In the genomic region with DNA sequence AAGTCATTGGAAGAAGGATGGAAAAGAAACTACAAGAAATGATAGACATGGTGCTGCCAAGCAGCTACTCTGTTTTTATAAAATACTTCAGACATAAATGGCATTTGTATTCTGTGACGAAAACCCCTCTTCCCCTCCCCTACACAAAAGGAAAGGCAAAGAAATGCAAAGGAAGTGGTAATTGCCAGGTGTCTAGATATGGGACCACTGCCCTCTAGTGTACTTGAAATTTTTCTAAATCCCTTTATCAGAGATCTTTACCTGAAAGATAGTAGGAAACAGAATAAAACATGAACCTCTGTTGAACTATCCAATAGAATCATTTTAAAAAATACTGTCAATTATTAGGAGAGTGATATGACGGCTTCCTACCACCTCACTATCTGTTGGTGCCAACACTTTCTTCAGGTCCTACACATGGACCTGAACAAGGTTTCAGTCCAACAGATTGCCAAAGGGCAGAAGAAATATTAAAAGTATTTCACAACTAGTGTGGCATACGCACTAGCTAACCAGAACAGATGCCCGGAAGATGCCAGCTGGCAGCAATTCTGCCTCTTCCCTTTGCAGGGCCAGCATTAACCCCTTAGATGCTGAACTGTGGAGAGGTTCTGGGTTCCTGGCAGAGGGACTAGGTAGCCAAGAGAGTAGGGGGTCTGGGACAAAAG, we compare ENCODE assay signal across 9 cellular contexts.
DNase-seq lines count a peak whose midpoint lies in the region; ATAC-seq and TF ChIP-seq lines count a peak whose summit lies in the region.
"Had no signal": no experiment of that assay in that cellular context is flagged by ENCODE, and none has a peak within 500 bp of the region (broad histone marks: within the 10 kb centered on the region; RNA-seq: fewer than 3 reads in every experiment).

No MANE protein-coding gene starts in this region.

- H3K27ac Mint-ChIP-seq in activated naive CD4-positive, alpha-beta T cell treated with anti-CD3 and anti-CD28 coated beads for 36 hours, result no peak overlapping the region
- H3K27ac Mint-ChIP-seq in HFFc6 (0 out of 2 replicates have a peak overlapping the region, but pooled peaks have one; percentile 5), brain (peak overlapping the region in 4 of 5 experiments; percentile 7 to 56 (median 28))

- peak; percentile 14 for DNase-seq in activated naive CD4-positive, alpha-beta T cell treated with anti-CD3 and anti-CD28 coated beads for 36 hours
- DNase-seq in activated naive CD4-positive, alpha-beta T cell (lab: John Stamatoyannopoulos, UW), result no peak
- DNase-seq in HFFc6 (peak; percentile 6), NCI-H446 (lab: John Stamatoyannopoulos, UW) (peak; percentile 65 to 84), kidney tubule cell (ENCODE audit: low spot score) (peak; percentile 59), aorta (peak in 1 of 2 donors; percentile 68), NCI-H2196 (lab: John Stamatoyannopoulos, UW; ENCODE audit: unreplicated experiment) (no peak)

- 13 to 19% methylated on average over 4 of the region's 4 CpGs for WGBS in aorta, 2 donors

- TF ChIP-seq CTCF in HFFc6 (IDR thresholded peaks at IDR 0.05) (peak; percentile 66; the same call in 1 of the 2 replicates), brain (conservative IDR thresholded peaks at IDR 0.05) (peak; percentile 67 to 79)

- no peaks in the 10 kb centered on the region for H3K27me3 Mint-ChIP-seq in activated naive CD4-positive, alpha-beta T cell treated with anti-CD3 and anti-CD28 coated beads for 36 hours (ENCODE audit: low read depth)
- no peaks in the 10 kb centered on the region; the same call in 1 of the 2 replicates for H3K27me3 Mint-ChIP-seq in HFFc6 (ENCODE audit: insufficient read depth)
- H3K27me3 Mint-ChIP-seq in brain, result no peaks in the 10 kb centered on the region

- H3K27ac ChIP-seq in aorta (ENCODE audit: low read depth in 1 of 2, low read length in 2 of 2), result no peak overlapping the region
- H3K27ac ChIP-seq: thoracic aorta had no signal

- intact Hi-C loops in activated naive CD4-positive, alpha-beta T cell treated with anti-CD3 and anti-CD28 coated beads for 36 hours (cut with micrococcal nuclease), result loop anchor here (1.0 to 10.0 kb wide), 7 partner anchors 36 to 779 kb away; no protein-coding TSS in a partner anchor
- intact Hi-C loops in aorta (cut with DNase I), result loop anchor here (10.0 kb wide), 2 partner anchors 274 to 336 kb away; no protein-coding TSS in a partner anchor

- CTCF ChIA-PET in activated naive CD4-positive, alpha-beta T cell treated with anti-CD3 and anti-CD28 coated beads for 36 hours (lab: Charles Lee), result interaction anchor here (0.5 to 2.2 kb wide), 11 partner anchors 44 to 1834 kb away, joined by 3 to 19 read pairs (median 3); no protein-coding TSS in a partner anchor

- no peaks in the 10 kb centered on the region for H3K9me3 Mint-ChIP-seq in activated naive CD4-positive, alpha-beta T cell treated with anti-CD3 and anti-CD28 coated beads for 36 hours
- H3K9me3 Mint-ChIP-seq in HFFc6, result no peaks in the 10 kb centered on the region
- H3K9me3 Mint-ChIP-seq in brain, result peaks cover 0 to 4% (median 0%) of the 10 kb centered on the region in 5 experiments

- ATAC-seq in aorta (ENCODE audit: low FRiP score), result peak; percentile 57

- no peaks in the 10 kb centered on the region for H3K9me3 ChIP-seq in aorta (ENCODE audit: control insufficient read depth, low read length)
- H3K9me3 ChIP-seq: thoracic aorta had no signal

- peaks cover 16% of the 10 kb centered on the region for H3K4me1 Mint-ChIP-seq in activated naive CD4-positive, alpha-beta T cell treated with anti-CD3 and anti-CD28 coated beads for 36 hours (ENCODE audit: low read depth)
- H3K4me1 Mint-ChIP-seq in HFFc6 (ENCODE audit: low read depth) (peaks cover 12% of the 10 kb centered on the region), brain (peaks cover 15% of the 10 kb centered on the region)

- no peak overlapping the region for H3K4me3 ChIP-seq in aorta (ENCODE audit: low read length in 2 of 2)
- H3K4me3 ChIP-seq: thoracic aorta had no signal

- no peaks in the 10 kb centered on the region for H3K4me1 ChIP-seq in aorta (ENCODE audit: control insufficient read depth in 1 of 2, insufficient read depth in 2 of 2, low read length in 2 of 2)

- H3K4me3 Mint-ChIP-seq in activated naive CD4-positive, alpha-beta T cell treated with anti-CD3 and anti-CD28 coated beads for 36 hours, result no peak overlapping the region
- H3K4me3 Mint-ChIP-seq in HFFc6 (peak overlapping the region; percentile 29; the same call in 1 of the 2 replicates), brain (no peak overlapping the region)

- no peaks in the 10 kb centered on the region for H3K27me3 ChIP-seq in aorta (ENCODE audit: control insufficient read depth in 1 of 2, insufficient read depth in 2 of 2, low read length in 1 of 2)

- no peaks in the 10 kb centered on the region for H3K36me3 Mint-ChIP-seq in activated naive CD4-positive, alpha-beta T cell treated with anti-CD3 and anti-CD28 coated beads for 36 hours (ENCODE audit: low read depth)
- no peaks in the 10 kb centered on the region for H3K36me3 Mint-ChIP-seq in HFFc6 (ENCODE audit: low read depth)
- no peaks in the 10 kb centered on the region for H3K36me3 Mint-ChIP-seq in brain

- H3K36me3 ChIP-seq in aorta (ENCODE audit: control insufficient read depth in 1 of 2, insufficient read depth in 2 of 2, low read length in 1 of 2), result no peaks in the 10 kb centered on the region
- H3K36me3 ChIP-seq: thoracic aorta had no signal

Comparison
In these comparisons a context has a peak if more than half of its experiments do, and no peak if none do; other contexts are left out.
1. DNase-seq: peak in activated naive CD4-positive, alpha-beta T cell treated with anti-CD3 and anti-CD28 coated beads for 36 hours (single experiment), HFFc6 (single experiment), NCI-H446 (2 of 2) and kidney tubule cell (single experiment); none in activated naive CD4-positive, alpha-beta T cell (0 of 4) and NCI-H2196 (single experiment).